In the genomic region with DNA sequence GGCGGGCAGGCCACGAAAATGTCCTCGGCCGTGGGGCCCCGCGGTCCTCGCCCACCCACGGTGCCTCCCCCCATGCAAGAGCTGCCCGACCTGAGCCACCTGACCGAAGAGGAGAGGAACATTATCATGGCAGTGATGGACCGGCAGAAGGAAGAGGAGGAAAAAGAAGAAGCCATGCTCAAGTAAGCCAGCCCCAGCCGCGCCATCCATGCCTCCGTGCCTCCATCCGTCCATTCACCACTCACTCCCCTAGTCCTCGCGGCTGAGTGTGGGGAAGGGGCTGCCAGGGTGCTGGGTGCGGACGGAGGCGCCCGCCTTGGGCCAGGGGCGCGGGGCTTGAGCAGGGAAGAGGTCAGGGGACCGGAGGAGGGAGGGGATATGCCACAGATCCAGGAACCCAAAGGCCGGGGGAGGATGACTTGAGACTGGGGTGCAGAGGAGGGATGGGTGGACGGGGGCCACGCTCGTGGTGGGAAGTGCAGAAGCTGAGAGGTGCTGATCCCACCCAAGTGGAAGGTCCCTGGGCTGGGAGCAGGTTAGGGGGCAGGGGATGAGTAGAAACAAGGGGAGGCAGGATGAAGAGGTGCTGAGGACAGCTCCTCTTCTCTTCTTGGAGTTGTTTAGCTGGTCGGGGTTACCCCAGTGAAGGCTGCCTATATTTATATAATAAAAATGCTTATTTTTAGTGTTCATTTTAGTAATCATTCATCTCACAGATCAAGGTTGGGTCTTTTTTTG, we compare ENCODE assay signal across 8 cellular contexts. TPM values are rescaled to one million over a fixed set of nuclear protein-coding genes. Genes with fewer than 3 reads are reported as not detected.
DNase-seq lines count a peak whose midpoint lies in the region; ATAC-seq and TF ChIP-seq lines count a peak whose summit lies in the region.

No MANE protein-coding gene starts in this region.

- in situ Hi-C loops in brain microvascular endothelial cell (cut with HindIII; ENCODE audit: low pct_ligation_motif_present, low sequenced_read_pairs) = no loop called here

- no peaks in the 10 kb centered on the region for H3K4me1 ChIP-seq in HEK293 (ENCODE audit: control insufficient read depth, insufficient read depth, low read length)

- 0 out of 2 replicates have a peak, but pooled peaks have one; percentile 5 for TF ChIP-seq CTCF in HEK293 (tag by site-specific recombination; IDR thresholded peaks at IDR 0.05)
- no peak for TF ChIP-seq CTCF in brain microvascular endothelial cell (IDR thresholded peaks at IDR 0.05; ENCODE audit: low read depth, low read length, missing control alignments)
- TF ChIP-seq CTCF in nephron progenitor cell (IDR thresholded peaks at IDR 0.05) = peak; percentile 4

- no peaks in the 10 kb centered on the region for H3K36me3 Mint-ChIP-seq in nephron progenitor cell (ENCODE audit: low read depth)
- H3K36me3 Mint-ChIP-seq in activated CD8-positive, alpha-beta memory T cell treated with anti-CD3 and anti-CD28 coated beads, Interleukin-2, amount 10 ng/mL, durations not matched to agents 7 days and 5 days = peaks cover 2% of the 10 kb centered on the region

- POLR2A ChIA-PET in HEK293 (lab: Yijun Ruan, JAX) = no interaction called here

- DNase-seq in AG20443 (ENCODE audit: low spot score) = peak; percentile 52
- DNase-seq in brain microvascular endothelial cell = no peak
- DNase-seq in nephron progenitor cell = peak; percentile 30
- DNase-seq in NCI-H69 (lab: John Stamatoyannopoulos, UW) = no peak
- DNase-seq in HuH-7.5 (ENCODE audit: low spot score) = no peak
- DNase-seq in activated CD8-positive, alpha-beta memory T cell treated with anti-CD3 and anti-CD28 coated beads, Interleukin-2, amount 10 ng/mL, durations not matched to agents 7 days and 5 days = no peak

- H3K27ac ChIP-seq in HEK293 (ENCODE audit: extremely low read depth, low read depth, low read length) = no peak overlapping the region
- no peak overlapping the region for H3K27ac ChIP-seq in brain microvascular endothelial cell

- CTCF ChIA-PET in HEK293 (lab: Yijun Ruan, JAX) = interaction anchor here (0.7 to 1.3 kb wide), 3 partner anchors 14 to 146 kb away, joined by 3 to 4 read pairs (median 3); no protein-coding TSS in a partner anchor
- CTCF ChIA-PET in activated CD8-positive, alpha-beta memory T cell treated with anti-CD3 and anti-CD28 coated beads, Interleukin-2, amount 10 ng/mL, durations not matched to agents 7 days and 5 days (lab: Charles Lee) = no interaction called here

- H3K36me3 ChIP-seq in HEK293 (ENCODE audit: control insufficient read depth in 2 of 2, insufficient read depth in 1 of 2, low read length in 2 of 2) (no peaks in the 10 kb centered on the region), brain microvascular endothelial cell (replicated peaks) (no peaks in the 10 kb centered on the region)

- peaks cover 11% of the 10 kb centered on the region for H3K27me3 ChIP-seq in brain microvascular endothelial cell (replicated peaks)

- no peaks in the 10 kb centered on the region for H3K9me3 ChIP-seq in HEK293 (ENCODE audit: control insufficient read depth, insufficient read depth, low read depth, low read length)

- H3K4me3 ChIP-seq in HEK293 (ENCODE audit: low read depth, low read length) = peak overlapping the region; percentile 48
- peak overlapping the region; percentile 54 for H3K4me3 ChIP-seq in brain microvascular endothelial cell (ENCODE audit: low read depth, low read length)

- peak overlapping the region; percentile 93 for H3K4me3 Mint-ChIP-seq in nephron progenitor cell
- no peak overlapping the region for H3K4me3 Mint-ChIP-seq in activated CD8-positive, alpha-beta memory T cell treated with anti-CD3 and anti-CD28 coated beads, Interleukin-2, amount 10 ng/mL, durations not matched to agents 7 days and 5 days

- peaks cover 34% of the 10 kb centered on the region for H3K4me1 Mint-ChIP-seq in nephron progenitor cell
- peaks cover 2% of the 10 kb centered on the region for H3K4me1 Mint-ChIP-seq in activated CD8-positive, alpha-beta memory T cell treated with anti-CD3 and anti-CD28 coated beads, Interleukin-2, amount 10 ng/mL, durations not matched to agents 7 days and 5 days

- ATAC-seq in HG03469 (IDR thresholded peaks at IDR 0.05; ENCODE audit: unreplicated experiment) = no peak
- no peak for ATAC-seq in activated CD8-positive, alpha-beta memory T cell treated with anti-CD3 and anti-CD28 coated beads, Interleukin-2, amount 10 ng/mL, durations not matched to agents 7 days and 5 days

- H3K27me3 Mint-ChIP-seq in nephron progenitor cell (ENCODE audit: low read depth, poor library complexity) = peaks cover 58% of the 10 kb centered on the region
- H3K27me3 Mint-ChIP-seq in activated CD8-positive, alpha-beta memory T cell treated with anti-CD3 and anti-CD28 coated beads, Interleukin-2, amount 10 ng/mL, durations not matched to agents 7 days and 5 days = peaks cover 23% of the 10 kb centered on the region

- H3K9me3 Mint-ChIP-seq in nephron progenitor cell = no peaks in the 10 kb centered on the region
- H3K9me3 Mint-ChIP-seq in activated CD8-positive, alpha-beta memory T cell treated with anti-CD3 and anti-CD28 coated beads, Interleukin-2, amount 10 ng/mL, durations not matched to agents 7 days and 5 days (ENCODE audit: low read depth) = no peaks in the 10 kb centered on the region

- H3K27ac Mint-ChIP-seq in nephron progenitor cell = no peak overlapping the region
- no peak overlapping the region for H3K27ac Mint-ChIP-seq in activated CD8-positive, alpha-beta memory T cell treated with anti-CD3 and anti-CD28 coated beads, Interleukin-2, amount 10 ng/mL, durations not matched to agents 7 days and 5 days

TF ChIP-seq in HEK293, 187 proteins besides CTCF, POLR2A, EP300 and RAD21 (continues in another document):
- TF ChIP-seq ZNF76 (tag by site-specific recombination; IDR thresholded peaks at IDR 0.05; ENCODE audit: borderline replicate concordance, low read depth) = no peak
- TF ChIP-seq, protein P1, sequence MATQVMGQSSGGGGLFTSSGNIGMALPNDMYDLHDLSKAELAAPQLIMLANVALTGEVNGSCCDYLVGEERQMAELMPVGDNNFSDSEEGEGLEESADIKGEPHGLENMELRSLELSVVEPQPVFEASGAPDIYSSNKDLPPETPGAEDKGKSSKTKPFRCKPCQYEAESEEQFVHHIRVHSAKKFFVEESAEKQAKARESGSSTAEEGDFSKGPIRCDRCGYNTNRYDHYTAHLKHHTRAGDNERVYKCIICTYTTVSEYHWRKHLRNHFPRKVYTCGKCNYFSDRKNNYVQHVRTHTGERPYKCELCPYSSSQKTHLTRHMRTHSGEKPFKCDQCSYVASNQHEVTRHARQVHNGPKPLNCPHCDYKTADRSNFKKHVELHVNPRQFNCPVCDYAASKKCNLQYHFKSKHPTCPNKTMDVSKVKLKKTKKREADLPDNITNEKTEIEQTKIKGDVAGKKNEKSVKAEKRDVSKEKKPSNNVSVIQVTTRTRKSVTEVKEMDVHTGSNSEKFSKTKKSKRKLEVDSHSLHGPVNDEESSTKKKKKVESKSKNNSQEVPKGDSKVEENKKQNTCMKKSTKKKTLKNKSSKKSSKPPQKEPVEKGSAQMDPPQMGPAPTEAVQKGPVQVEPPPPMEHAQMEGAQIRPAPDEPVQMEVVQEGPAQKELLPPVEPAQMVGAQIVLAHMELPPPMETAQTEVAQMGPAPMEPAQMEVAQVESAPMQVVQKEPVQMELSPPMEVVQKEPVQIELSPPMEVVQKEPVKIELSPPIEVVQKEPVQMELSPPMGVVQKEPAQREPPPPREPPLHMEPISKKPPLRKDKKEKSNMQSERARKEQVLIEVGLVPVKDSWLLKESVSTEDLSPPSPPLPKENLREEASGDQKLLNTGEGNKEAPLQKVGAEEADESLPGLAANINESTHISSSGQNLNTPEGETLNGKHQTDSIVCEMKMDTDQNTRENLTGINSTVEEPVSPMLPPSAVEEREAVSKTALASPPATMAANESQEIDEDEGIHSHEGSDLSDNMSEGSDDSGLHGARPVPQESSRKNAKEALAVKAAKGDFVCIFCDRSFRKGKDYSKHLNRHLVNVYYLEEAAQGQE (tag by site-specific recombination; IDR thresholded peaks at IDR 0.05) = peak; percentile 76
- TF ChIP-seq ZBTB7A (tag by site-specific recombination; IDR thresholded peaks at IDR 0.05; ENCODE audit: low read depth) = no peak
- peak; percentile 33; the same call in 1 of the 2 replicates for TF ChIP-seq ZBTB48 (tag by site-specific recombination; IDR thresholded peaks at IDR 0.05)
- TF ChIP-seq ZFHX2 (tag by site-specific recombination; conservative IDR thresholded peaks at IDR 0.05) = peak; percentile 43; the same call in 1 of the 2 replicates
- TF ChIP-seq ZNF324 (tag by site-specific recombination; IDR thresholded peaks at IDR 0.05) = no peak
- TF ChIP-seq ZBTB20 (tag by site-specific recombination; IDR thresholded peaks at IDR 0.05) = no peak; the same call in 1 of the 2 replicates
- TF ChIP-seq ZNF776 (tag by site-specific recombination; IDR thresholded peaks at IDR 0.05; ENCODE audit: borderline replicate concordance) = no peak
- TF ChIP-seq YY2 (tag by site-specific recombination; IDR thresholded peaks at IDR 0.05) = peak; percentile 67; the same call in 1 of the 2 replicates
- TF ChIP-seq, protein P2, sequence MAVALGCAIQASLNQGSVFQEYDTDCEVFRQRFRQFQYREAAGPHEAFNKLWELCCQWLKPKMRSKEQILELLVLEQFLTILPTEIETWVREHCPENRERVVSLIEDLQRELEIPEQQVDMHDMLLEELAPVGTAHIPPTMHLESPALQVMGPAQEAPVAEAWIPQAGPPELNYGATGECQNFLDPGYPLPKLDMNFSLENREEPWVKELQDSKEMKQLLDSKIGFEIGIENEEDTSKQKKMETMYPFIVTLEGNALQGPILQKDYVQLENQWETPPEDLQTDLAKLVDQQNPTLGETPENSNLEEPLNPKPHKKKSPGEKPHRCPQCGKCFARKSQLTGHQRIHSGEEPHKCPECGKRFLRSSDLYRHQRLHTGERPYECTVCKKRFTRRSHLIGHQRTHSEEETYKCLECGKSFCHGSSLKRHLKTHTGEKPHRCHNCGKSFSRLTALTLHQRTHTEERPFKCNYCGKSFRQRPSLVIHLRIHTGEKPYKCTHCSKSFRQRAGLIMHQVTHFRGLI (tag by site-specific recombination; IDR thresholded peaks at IDR 0.05) = no peak

RNA-seq across cellular contexts. Expression of a gene that starts 0.8 kb away (rescaled TPM):
- not detected for total RNA-seq in activated CD8-positive, alpha-beta memory T cell treated with anti-CD3 and anti-CD28 coated beads, Interleukin-2, amount 10 ng/mL, durations not matched to agents 7 days and 5 days

Comparison
In these comparisons a context has a peak if more than half of its experiments do, and no peak if none do; other contexts are left out.
1. DNase-seq: peak in AG20443 (single experiment) and nephron progenitor cell (single experiment); none in brain microvascular endothelial cell (single experiment), NCI-H69 (single experiment), HuH-7.5 (single experiment) and activated CD8-positive, alpha-beta memory T cell treated with anti-CD3 and anti-CD28 coated beads, Interleukin-2, amount 10 ng/mL, durations not matched to agents 7 days and 5 days (single experiment).